27 cellular contexts compared by ENCODE assay signal in the genomic region with DNA sequence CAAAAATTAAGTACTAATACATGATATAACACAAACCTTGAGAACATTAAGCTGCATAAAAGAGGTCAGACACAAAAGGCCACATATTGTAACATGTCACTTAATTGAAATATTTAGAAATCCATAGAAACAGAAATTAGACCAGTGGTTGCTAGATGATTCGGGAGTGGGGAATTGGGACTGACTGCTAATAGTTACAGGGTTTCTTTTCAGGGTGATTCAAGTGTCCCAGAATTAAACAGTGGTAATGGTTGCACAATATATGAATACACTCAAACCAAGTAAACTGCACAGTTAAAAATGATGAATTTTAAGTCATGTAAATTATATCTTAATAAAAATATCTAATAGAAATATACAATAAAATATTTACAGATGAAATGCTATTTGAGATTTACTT.
A peak's percentile ranks its signal among the peaks of the same experiment; 100 is the strongest.
DNase-seq lines count a peak whose midpoint lies in the region; ATAC-seq, FAIRE-seq and TF ChIP-seq lines count a peak whose summit lies in the region.
"Had no signal": no experiment of that assay in that cellular context is flagged by ENCODE, and none has a peak within 500 bp of the region (broad histone marks: within the 10 kb centered on the region; RNA-seq: fewer than 3 reads in every experiment).

No MANE protein-coding gene starts in this region.

- no peak overlapping the region for H3K27ac ChIP-seq in HepG2 (ENCODE audit: extremely low read length, insufficient read depth, low read length)
- no peak overlapping the region for H3K27ac ChIP-seq in right lobe of liver
- H3K27ac ChIP-seq: adrenal gland, SJSA1, transverse colon had no signal

- H3K36me3 ChIP-seq in HepG2 (replicated peaks in 1 of 2; ENCODE audit: control insufficient read depth in 1 of 2, insufficient read depth in 2 of 2, low read length in 2 of 2) (no peaks in the 10 kb centered on the region), right lobe of liver (no peaks in the 10 kb centered on the region), adipocyte (ENCODE audit: control insufficient read depth, insufficient read depth, low read length, severe bottlenecking) (no peaks in the 10 kb centered on the region)
- H3K36me3 ChIP-seq: adrenal gland, BE2C, SJSA1, transverse colon had no signal

- TF ChIP-seq POLR2A in HepG2 (IDR thresholded peaks at IDR 0.05; ENCODE audit: insufficient read depth in 1 of 2, low read depth in 2 of 2, low read length in 2 of 2) (no peak), right lobe of liver (IDR thresholded peaks at IDR 0.05) (no peak)

- no peak for ATAC-seq in HepG2
- no peak for ATAC-seq in right lobe of liver
- ATAC-seq: effector memory CD8-positive, alpha-beta T cell; GM12878; natural killer cell had no signal

- CTCF ChIA-PET in HepG2 (lab: Yijun Ruan, JAX; ENCODE audit: low intra/inter-chr PET ratio, low total read pairs) = no interaction called here

- H3K9me3 ChIP-seq in HepG2 (ENCODE audit: low read length) = no peaks in the 10 kb centered on the region
- no peaks in the 10 kb centered on the region for H3K9me3 ChIP-seq in right lobe of liver
- H3K9me3 ChIP-seq in adipocyte (ENCODE audit: control insufficient read depth, low read length) = peaks cover 1% of the 10 kb centered on the region
- H3K9me3 ChIP-seq: adrenal gland, BE2C, SJSA1, transverse colon had no signal

- no peaks in the 10 kb centered on the region for H3K79me2 ChIP-seq in HepG2 (ENCODE audit: insufficient read depth, low read length)

- WGBS in HepG2 (ENCODE audit: low lambda C conversion rate) = 93% methylated on average over 1 of the region's 1 CpG
- 75% methylated on average over 1 of the region's 1 CpG for WGBS in right lobe of liver (ENCODE audit: insufficient coverage, low coverage, low lambda C conversion rate, missing lambda C conversion rate)

- H4K20me1 ChIP-seq in HepG2 (ENCODE audit: insufficient read depth, low read length) = no peaks in the 10 kb centered on the region

- in situ Hi-C loops in HepG2 (cut with HindIII; ENCODE audit: extremely low pct_ligation_motif_present, low pct_unique_long_range_greater_than_20kb) (no loop called here), KBM-7 (cut with MboI; ENCODE audit: low pct_unique_long_range_greater_than_20kb, low sequenced_read_pairs) (no loop called here)

- no peak for DNase-seq in HepG2 (ENCODE audit: low spot score)
- DNase-seq in right lobe of liver = no peak
- peak; percentile 53 for DNase-seq in adipocyte (ENCODE audit: low read depth)
- DNase-seq in fibroblast of the conjunctiva (ENCODE audit: low read depth) = peak; percentile 30
- DNase-seq in stromal cell of bone marrow (ENCODE audit: low read depth) = peak; percentile 74
- DNase-seq in GF-D8 (lab: John Stamatoyannopoulos, UW) = no peak
- DNase-seq in KBM-7 = no peak
- no peak for DNase-seq in amniotic stem cell (lab: John Stamatoyannopoulos, UW)
- DNase-seq: activated CD4-positive, alpha-beta T cell treated with anti-CD3 and anti-CD28 coated beads, Interleukin-2, amount 50 U/mL, for 4 hours; activated CD4-positive, CD25-positive, alpha-beta regulatory T cell; activated naive CD4-positive, alpha-beta T cell treated with Interleukin-2 at 50 U/mL for 16 hours; adrenal gland; BE2C; cortex of kidney; effector memory CD8-positive, alpha-beta T cell; erythroblast; islet precursor cell; natural killer cell; NCI-H2081; NCI-H2227 treated with DMSO at 0.1 percent for 48 hours; NCI-H69; retina; RPMI8226; stimulated activated CD4-positive, alpha-beta T cell treated with anti-CD3 and anti-CD28 coated beads, Interleukin-2, amount 100 ng/mL, for 24 hours; transverse colon had no signal

- no peaks in the 10 kb centered on the region for H3K4me1 ChIP-seq in HepG2 (ENCODE audit: insufficient read depth, low read length)
- H3K4me1 ChIP-seq in right lobe of liver = peaks cover 0 to 14% (median 5%) of the 10 kb centered on the region in 4 donors
- H3K4me1 ChIP-seq in adipocyte (ENCODE audit: control insufficient read depth, insufficient read depth, low read length) = peaks cover 39% of the 10 kb centered on the region
- H3K4me1 ChIP-seq: adrenal gland, BE2C had no signal

- H3K27me3 ChIP-seq in HepG2 (ENCODE audit: control insufficient read depth in 1 of 2, insufficient read depth in 2 of 2, low read length in 2 of 2) (no peaks in the 10 kb centered on the region), right lobe of liver (no peaks in the 10 kb centered on the region), adipocyte (replicated peaks; ENCODE audit: control insufficient read depth, insufficient read depth, low read length) (no peaks in the 10 kb centered on the region)
- H3K27me3 ChIP-seq: adrenal gland, BE2C, SJSA1, transverse colon had no signal

- FAIRE-seq in HepG2 (lab: Jason Lieb, UNC) = no peak
- FAIRE-seq: GM12878 had no signal

- intact Hi-C loops in HepG2 (cut with micrococcal nuclease; ENCODE audit: unreplicated experiment) = no loop called here
- intact Hi-C loops in right lobe of liver (cut with DNase I) = no loop called here

- no TSS peak for BruUV-seq in HepG2 (replicated peaks; lab: Mats Ljungman, UMichigan)

- no peak overlapping the region for H3K4me3 ChIP-seq in HepG2 (replicated peaks in 1 of 3; ENCODE audit: insufficient read depth in 1 of 3, low read depth in 2 of 3, low read length in 3 of 3)
- no peak overlapping the region for H3K4me3 ChIP-seq in right lobe of liver
- no peak overlapping the region for H3K4me3 ChIP-seq in adipocyte (ENCODE audit: low read length)
- H3K4me3 ChIP-seq: adrenal gland, GM12878, SJSA1, transverse colon had no signal

- H3K9ac ChIP-seq in HepG2 (ENCODE audit: insufficient read depth, low read depth, low read length) = no peak overlapping the region
- H3K9ac ChIP-seq in adipocyte (ENCODE audit: low read length) = no peak overlapping the region

- no peak overlapping the region for H2AFZ ChIP-seq in HepG2 (ENCODE audit: low read length)

- no peak for TF ChIP-seq CTCF in HepG2 (CRISPR knock-in tag; IDR thresholded peaks at IDR 0.05)
- TF ChIP-seq CTCF in right lobe of liver (IDR thresholded peaks at IDR 0.05) = no peak

- TF ChIP-seq RAD21 in HepG2 (CRISPR knock-in tag; IDR thresholded peaks at IDR 0.05) = no peak

- POLR2A ChIA-PET in HepG2 (lab: Yijun Ruan, JAX) = no interaction called here

- TF ChIP-seq EP300 in HepG2 (IDR thresholded peaks at IDR 0.05; ENCODE audit: low read depth in 2 of 2, low read length in 2 of 2) = no peak
- no peak for TF ChIP-seq EP300 in HepG2 (CRISPR knock-in tag; IDR thresholded peaks at IDR 0.05; ENCODE audit: borderline replicate concordance)

- H3K4me2 ChIP-seq in HepG2 (ENCODE audit: low read depth, low read length) = no peak overlapping the region

TF ChIP-seq in HepG2, 621 proteins besides CTCF, POLR2A, EP300 and RAD21:
- TF ChIP-seq CEBPB (IDR thresholded peaks at IDR 0.05; ENCODE audit: borderline replicate concordance, low read depth, low read length) = peak; percentile 53
- TF ChIP-seq PLRG1 (conservative IDR thresholded peaks at IDR 0.05) = no peak

Comparison
In these comparisons a context has a peak if more than half of its experiments do, and no peak if none do; other contexts are left out.
1. DNase-seq: peak in adipocyte (single experiment), fibroblast of the conjunctiva (single experiment) and stromal cell of bone marrow (single experiment); none in HepG2 (single experiment), right lobe of liver (0 of 3), GF-D8 (single experiment), KBM-7 (single experiment) and amniotic stem cell (single experiment).